ENCODE assay signal across 27 cellular contexts in the genomic region with DNA sequence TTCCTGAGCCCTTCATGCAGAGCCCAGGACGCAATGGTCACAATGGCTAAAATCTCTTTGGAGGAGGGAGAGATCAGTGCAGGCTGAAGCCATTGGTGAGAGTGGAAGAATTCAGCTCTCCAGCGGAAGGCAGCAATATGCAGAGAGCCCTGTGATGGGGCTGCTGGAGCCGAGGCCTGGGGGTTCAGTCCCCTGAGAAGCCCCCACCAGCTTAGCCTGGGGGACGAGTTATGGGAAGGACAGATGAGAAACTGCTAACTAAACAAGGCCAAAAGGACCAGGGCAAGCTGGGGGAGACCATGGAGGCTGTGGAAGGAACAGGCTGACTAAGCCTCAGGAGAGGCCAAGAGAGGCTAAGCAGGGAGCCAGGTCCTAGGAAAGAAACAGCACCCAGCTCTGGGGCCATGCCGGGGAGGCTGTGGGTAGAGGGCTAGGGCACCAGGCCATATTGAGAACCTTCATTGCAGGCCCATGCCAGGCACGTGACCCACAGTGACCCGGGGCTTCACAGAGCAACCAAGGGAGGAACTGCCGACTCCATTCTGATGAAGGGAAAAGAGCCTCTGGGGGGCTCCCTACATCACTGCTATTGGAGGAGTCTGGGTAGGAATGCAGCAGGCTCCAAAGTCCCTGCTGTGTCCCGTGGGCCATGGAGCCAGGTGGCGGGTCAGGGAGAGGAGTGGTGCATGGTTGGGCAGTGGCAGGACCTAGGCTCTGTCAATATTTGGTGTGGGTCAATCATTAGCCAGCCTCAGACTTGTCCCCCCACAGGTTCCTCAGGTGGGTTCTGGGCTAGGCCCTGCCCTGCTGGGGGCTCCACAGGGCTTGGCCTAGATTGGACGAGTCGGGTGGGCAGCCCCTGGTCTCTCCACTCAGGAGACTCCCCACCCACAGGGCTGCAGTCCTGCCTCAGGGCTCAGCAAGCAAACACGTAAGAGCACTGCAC. TPM values are rescaled to one million over a fixed set of nuclear protein-coding genes. Genes with fewer than 3 reads are reported as not detected.
DNase-seq lines count a peak whose midpoint lies in the region; ATAC-seq and TF ChIP-seq lines count a peak whose summit lies in the region.
"Had no signal": no experiment of that assay in that cellular context is flagged by ENCODE, and none has a peak within 500 bp of the region (broad histone marks: within the 10 kb centered on the region; RNA-seq: fewer than 3 reads in every experiment).

No MANE protein-coding gene starts in this region.

- no peak overlapping the region for H3K9ac ChIP-seq in Karpas-422 (ENCODE audit: low read length)
- H3K9ac ChIP-seq: GM23248 had no signal

- H3K79me2 ChIP-seq in hepatocyte (no peaks in the 10 kb centered on the region), Karpas-422 (ENCODE audit: low read length) (no peaks in the 10 kb centered on the region)

- no peak for TF ChIP-seq POLR2A in heart left ventricle (IDR thresholded peaks at IDR 0.05)
- TF ChIP-seq POLR2A in upper lobe of left lung (IDR thresholded peaks at IDR 0.05) = no peak

- no peak for TF ChIP-seq EP300 in upper lobe of left lung (IDR thresholded peaks at IDR 0.05)

- peak in 3 of 4 donors; percentile 18 to 24 (median 20) for ATAC-seq in heart left ventricle
- no peak for ATAC-seq in Right ventricle myocardium inferior
- peak; percentile 26 to 55 for ATAC-seq in upper lobe of left lung (ENCODE audit: low FRiP score in 2 of 2)
- ATAC-seq in GM18498 (IDR thresholded peaks at IDR 0.05; ENCODE audit: unreplicated experiment) = no peak

- 81 to 89% (median 85%) methylated on average over 13 of the region's 13 CpGs for WGBS in heart left ventricle, 4 donors
- WGBS in hepatocyte (ENCODE audit: low lambda C conversion rate, missing lambda C conversion rate) = 64% methylated on average over 13 of the region's 13 CpGs
- WGBS in upper lobe of left lung, 2 donors = 72 to 78% methylated on average over 6 to 13 of the region's 13 CpGs

- H3K9me3 ChIP-seq in heart left ventricle (peaks cover 0 to 17% (median 5%) of the 10 kb centered on the region in 12 donors), hepatocyte (ENCODE audit: low read depth) (no peaks in the 10 kb centered on the region), upper lobe of left lung (peaks cover 0 to 9% (median 2%) of the 10 kb centered on the region in 4 donors), Karpas-422 (ENCODE audit: low read length) (no peaks in the 10 kb centered on the region)
- H3K9me3 ChIP-seq: BE2C, thyroid gland had no signal

- H3K4me1 ChIP-seq in heart left ventricle (no peaks in the 10 kb centered on the region), hepatocyte (ENCODE audit: insufficient read depth) (peaks cover 12% of the 10 kb centered on the region), upper lobe of left lung (no peaks in the 10 kb centered on the region), Karpas-422 (ENCODE audit: low read length) (no peaks in the 10 kb centered on the region)
- H3K4me1 ChIP-seq: BE2C, thyroid gland had no signal

- no peak overlapping the region for H3K27ac ChIP-seq in heart left ventricle
- peak overlapping the region; percentile 91 for H3K27ac ChIP-seq in hepatocyte
- H3K27ac ChIP-seq in upper lobe of left lung = no peak overlapping the region
- H3K27ac ChIP-seq in Karpas-422 (ENCODE audit: low read length) = no peak overlapping the region
- H3K27ac ChIP-seq: dorsolateral prefrontal cortex, GM23248, PC-9, thyroid gland had no signal

- intact Hi-C loops in heart left ventricle (cut with DNase I) (no loop called here), Right ventricle myocardium inferior (cut with DNase I) (no loop called here)

- no peaks in the 10 kb centered on the region for H3K36me3 ChIP-seq in heart left ventricle
- H3K36me3 ChIP-seq in hepatocyte (replicated peaks; ENCODE audit: insufficient read depth, low read depth) = no peaks in the 10 kb centered on the region
- no peaks in the 10 kb centered on the region for H3K36me3 ChIP-seq in upper lobe of left lung
- H3K36me3 ChIP-seq in Karpas-422 (ENCODE audit: insufficient read depth, low read length) = no peaks in the 10 kb centered on the region
- H3K36me3 ChIP-seq: BE2C, thyroid gland had no signal

- H3K9me2 ChIP-seq in hepatocyte (replicated peaks; ENCODE audit: insufficient read depth) (no peaks in the 10 kb centered on the region), Karpas-422 (replicated peaks; ENCODE audit: insufficient read depth, low read length) (no peaks in the 10 kb centered on the region)

- H2AFZ ChIP-seq in hepatocyte (no peak overlapping the region), Karpas-422 (ENCODE audit: low read length) (no peak overlapping the region)
- H2AFZ ChIP-seq: GM23248, PC-9 had no signal

- no peak overlapping the region for H3K4me3 ChIP-seq in heart left ventricle
- no peak overlapping the region for H3K4me3 ChIP-seq in hepatocyte
- no peak overlapping the region for H3K4me3 ChIP-seq in upper lobe of left lung
- H3K4me3 ChIP-seq in Karpas-422 (ENCODE audit: low read length) = no peak overlapping the region
- H3K4me3 ChIP-seq: dorsolateral prefrontal cortex, GM23248, PC-9, thyroid gland had no signal

- DNase-seq in heart left ventricle = no peak
- DNase-seq in Right ventricle myocardium inferior (ENCODE audit: missing footprints) = no peak
- peak; percentile 80 for DNase-seq in hepatocyte (ENCODE audit: low spot score)
- DNase-seq in mucosa of gallbladder (ENCODE audit: low spot score) = peak; percentile 52
- DNase-seq in upper lobe of left lung = no peak
- no peak for DNase-seq in NCI-H1092 treated with DMSO at 0.1 percent for 48 hours (lab: John Stamatoyannopoulos, UW)
- no peak for DNase-seq in Karpas-422
- DNase-seq: 8988T; activated CD8-positive, alpha-beta memory T cell treated with anti-CD3 and anti-CD28 coated beads for 24 hours; activated naive CD4-positive, alpha-beta T cell; activated T-cell treated with anti-CD3 and anti-CD28 coated beads, Interleukin-2, amount 50 U/mL, for 24 hours; BE2C; caudate nucleus; dorsolateral prefrontal cortex; EL; GM23248; immature natural killer cell; KBM-7; NCI-H1436 treated with DMSO at 0.1 percent for 48 hours; NCI-H510A treated with DMSO at 0.1 percent for 48 hours; PC-9; posterior cingulate gyrus; stimulated activated CD4-positive, alpha-beta T cell treated with anti-CD3 and anti-CD28 coated beads, Interleukin-1b, Interleukin-23, amount 100 ng/mL, for 48 hours; stimulated activated naive CD4-positive, alpha-beta T cell; thyroid gland had no signal

- peak overlapping the region; percentile 13 for H3K4me2 ChIP-seq in hepatocyte
- no peak overlapping the region for H3K4me2 ChIP-seq in Karpas-422 (ENCODE audit: low read depth, low read length, poor library complexity, severe bottlenecking)
- H3K4me2 ChIP-seq: PC-9 had no signal

- H3K27me3 ChIP-seq in heart left ventricle (no peaks in the 10 kb centered on the region), hepatocyte (no peaks in the 10 kb centered on the region), upper lobe of left lung (no peaks in the 10 kb centered on the region), Karpas-422 (ENCODE audit: low read length) (no peaks in the 10 kb centered on the region)
- H3K27me3 ChIP-seq: BE2C, dorsolateral prefrontal cortex, thyroid gland had no signal

- H4K20me1 ChIP-seq in hepatocyte (ENCODE audit: insufficient read depth, poor library complexity, severe bottlenecking) (no peaks in the 10 kb centered on the region), Karpas-422 (ENCODE audit: insufficient read depth, low read depth, low read length) (no peaks in the 10 kb centered on the region)

- TF ChIP-seq CTCF in heart left ventricle (IDR thresholded peaks at IDR 0.05) = no peak
- TF ChIP-seq CTCF in hepatocyte (IDR thresholded peaks at IDR 0.05; ENCODE audit: poor library complexity) = no peak
- no peak for TF ChIP-seq CTCF in upper lobe of left lung (IDR thresholded peaks at IDR 0.05)

RNA-seq across cellular contexts. Expression of a gene that starts 19.8 kb away (rescaled TPM):
- not detected for total RNA-seq in heart left ventricle
- not detected for polyA plus RNA-seq in heart left ventricle
- not detected for total RNA-seq in Right ventricle myocardium inferior
- 42.6 and 62.3 TPM in 2 replicates for total RNA-seq in hepatocyte
- 48.9 and 70.2 TPM in 2 replicates for polyA plus RNA-seq in hepatocyte
- total RNA-seq in mucosa of gallbladder = 3.3 TPM
- total RNA-seq in upper lobe of left lung = under 1 TPM in 4 of 6 donors, not detected in 2; 0.55 to 0.79 (median 0.62) TPM
- total RNA-seq in Karpas-422 (2014; rRNA removed; shearing (Covaris generic); ENCODE audit: low replicate concordance) = not detected in 2 replicates
- total RNA-seq: GM23248, skeletal muscle tissue, thyroid gland had no signal
- polyA plus RNA-seq: GM23248 had no signal

RNA-seq across cellular contexts. Expression of a gene that starts 50.3 kb away (rescaled TPM):
- 10 to 100 TPM; 19.1 to 37.6 (median 26.1) TPM for total RNA-seq in heart left ventricle
- 1 to 10 TPM; 4.0 to 7.5 TPM for polyA plus RNA-seq in heart left ventricle
- total RNA-seq in Right ventricle myocardium inferior = 23.4 TPM
- 42.9 and 52.5 TPM in 2 replicates for total RNA-seq in hepatocyte
- 28.5 and 35.7 TPM in 2 replicates for polyA plus RNA-seq in hepatocyte
- total RNA-seq in mucosa of gallbladder = 71.0 TPM
- 10 to 100 TPM; 43.0 to 79.2 (median 66.9) TPM for total RNA-seq in upper lobe of left lung
- 36.0 and 40.7 TPM in 2 replicates for total RNA-seq in Karpas-422 (2014; rRNA removed; shearing (Covaris generic); ENCODE audit: low replicate concordance)

Comparison
In these comparisons a context has a peak if more than half of its experiments do, and no peak if none do; other contexts are left out.
1. ATAC-seq: peak in heart left ventricle (3 of 4) and upper lobe of left lung (2 of 2); none in Right ventricle myocardium inferior (single experiment) and GM18498 (single experiment).
2. DNase-seq: peak in hepatocyte (single experiment) and mucosa of gallbladder (single experiment); none in heart left ventricle (0 of 5), Right ventricle myocardium inferior (single experiment), upper lobe of left lung (0 of 2), NCI-H1092 treated with DMSO at 0.1 percent for 48 hours (single experiment) and Karpas-422 (single experiment).
3. RNA of a gene that starts 19.8 kb away (total RNA-seq): 42.6 to 62.3 TPM in hepatocyte; 3.3 TPM in mucosa of gallbladder (single experiment), 0.55 to 0.79 TPM in upper lobe of left lung, not detected in heart left ventricle, not detected in Right ventricle myocardium inferior (single experiment) and not detected in Karpas-422; every median in the first group is over 10 times any median in the second.